23 cellular contexts compared by ENCODE assay signal in genomic region chr3:150921207-150921606, GRCh38. TPM values are rescaled to one million over a fixed set of nuclear protein-coding genes. Genes with fewer than 3 reads are reported as not detected.
"Had no signal": no experiment of that assay in that cellular context is flagged by ENCODE, and none has a peak within 500 bp of the region (broad histone marks: within the 10 kb centered on the region; RNA-seq: fewer than 3 reads in every experiment).

No MANE protein-coding gene starts in this region.

- DNase-seq: KBM-7, MG63, NCI-H1092, NCI-H1105 treated with DMSO at 0.1 percent for 48 hours, NCI-H1417 treated with DMSO at 0.1 percent for 48 hours, NCI-H146, NCI-H1694 treated with DMSO at 0.1 percent for 48 hours, NCI-H1930, NCI-H2081, NCI-H2107, NCI-H2171, NCI-H345, NCI-H446 treated with DMSO at 0.1 percent for 48 hours, NCI-H510A treated with DMSO at 0.1 percent for 48 hours, NCI-H526, NCI-H748 treated with DMSO at 0.1 percent for 48 hours, SHP77 treated with DMSO at 0.1 percent for 48 hours, SJCRH30 had no signal

- H3K27ac ChIP-seq: HL-60, SJCRH30 had no signal

- H3K4me1 ChIP-seq: SJCRH30 had no signal

- H3K4me3 ChIP-seq: MG63, SJCRH30 had no signal

- ATAC-seq: Panc1, Right ventricle myocardium inferior, SK-N-SH treated with all-trans-retinoic acid at 6 μM for 48 hours had no signal

- H3K36me3 ChIP-seq: MG63, SJCRH30 had no signal

- H3K9me3 ChIP-seq: MG63, SJCRH30 had no signal

RNA-seq across cellular contexts. Expression of gene MINDY4B, which starts 16.0 kb away (rescaled TPM):
- total RNA-seq: LHCN-M2, Right ventricle myocardium inferior, SJCRH30 had no signal

RNA-seq across cellular contexts. Expression of gene CLRN1, which starts 51.3 kb away (rescaled TPM):
- total RNA-seq: LHCN-M2, Right ventricle myocardium inferior, SJCRH30 had no signal
